Comparison of ENCODE assay signal across 8 cellular contexts in genomic region chr17:78356163-78356713, GRCh38. TPM values are rescaled to one million over a fixed set of nuclear protein-coding genes. Genes with fewer than 3 reads are reported as not detected.
DNase-seq lines count a peak whose midpoint lies in the region; FAIRE-seq and TF ChIP-seq lines count a peak whose summit lies in the region.

No MANE protein-coding gene starts in this region.

- H3K4me3 ChIP-seq in GM12865 (ENCODE audit: low read depth, low read length) (peak overlapping the region; percentile 26), H7 (ENCODE audit: insufficient read depth, low read depth, low read length) (no peak overlapping the region), endothelial cell of umbilical vein (replicated peaks in 1 of 3; ENCODE audit: insufficient read depth in 1 of 3, low read depth in 1 of 3, low read length in 3 of 3) (no peak overlapping the region), trophoblast cell (ENCODE audit: low read depth, low read length) (no peak overlapping the region), vagina (no peak overlapping the region)

- H4K20me1 ChIP-seq in endothelial cell of umbilical vein (replicated peaks; ENCODE audit: control insufficient read depth, extremely low read depth, insufficient read depth, low read length): no peaks in the 10 kb centered on the region

- no peaks in the 10 kb centered on the region for H3K9me1 ChIP-seq in endothelial cell of umbilical vein (replicated peaks; ENCODE audit: control insufficient read depth, extremely low read depth, insufficient read depth, low read length)

- H3K79me2 ChIP-seq in endothelial cell of umbilical vein (ENCODE audit: control insufficient read depth, insufficient read depth, low read length) (peaks cover 24% of the 10 kb centered on the region), trophoblast cell (ENCODE audit: control insufficient read depth, insufficient read depth, low read length, poor library complexity) (peaks cover 34% of the 10 kb centered on the region)

- H3K9ac ChIP-seq in endothelial cell of umbilical vein (replicated peaks; ENCODE audit: extremely low read depth, insufficient read depth, low read length) (no peak overlapping the region), trophoblast cell (ENCODE audit: low read length) (no peak overlapping the region)

- H3K14ac ChIP-seq in trophoblast cell (ENCODE audit: low read length): no peak overlapping the region

- peaks cover 30% of the 10 kb centered on the region for H3K27me3 ChIP-seq in H7 (ENCODE audit: control insufficient read depth, insufficient read depth, low read length)
- no peaks in the 10 kb centered on the region for H3K27me3 ChIP-seq in endothelial cell of umbilical vein (ENCODE audit: control insufficient read depth in 2 of 2, insufficient read depth in 2 of 2, low read length in 2 of 2)
- peaks cover 1% of the 10 kb centered on the region for H3K27me3 ChIP-seq in trophoblast cell (ENCODE audit: insufficient read depth, low read length)
- no peaks in the 10 kb centered on the region for H3K27me3 ChIP-seq in vagina

- H3K36me3 ChIP-seq in H7 (replicated peaks; ENCODE audit: control insufficient read depth, insufficient read depth, low read length) (peaks cover 4% of the 10 kb centered on the region), endothelial cell of umbilical vein (ENCODE audit: control insufficient read depth in 2 of 2, extremely low read depth in 1 of 2, insufficient read depth in 2 of 2, low read length in 2 of 2) (peaks cover 3 to 9% of the 10 kb centered on the region in 2 experiments), trophoblast cell (ENCODE audit: control insufficient read depth in 1 of 2, insufficient read depth in 2 of 2, low read length in 2 of 2) (peaks cover 20 to 24% of the 10 kb centered on the region in 2 experiments), vagina (no peaks in the 10 kb centered on the region)

- H3K9me3 ChIP-seq in endothelial cell of umbilical vein (replicated peaks; ENCODE audit: control insufficient read depth, insufficient read depth, low read length): no peaks in the 10 kb centered on the region
- no peaks in the 10 kb centered on the region for H3K9me3 ChIP-seq in trophoblast cell (ENCODE audit: insufficient read depth, low read depth, low read length)
- no peaks in the 10 kb centered on the region for H3K9me3 ChIP-seq in vagina

- dilution Hi-C loops in endothelial cell of umbilical vein (cut with MboI; ENCODE audit: extremely low pct_ligation_motif_present, low sequenced_read_pairs): no loop called here

- TF ChIP-seq CTCF in GM12865 (IDR thresholded peaks at IDR 0.05; ENCODE audit: insufficient read depth, low read depth, low read length, missing control alignments) (no peak), endothelial cell of umbilical vein (IDR thresholded peaks at IDR 0.05; ENCODE audit: extremely low read depth in 1 of 2, insufficient read depth in 1 of 2, low read depth in 1 of 2, low read length in 2 of 2) (no peak), vagina (IDR thresholded peaks at IDR 0.05) (no peak)

- H4K8ac ChIP-seq in trophoblast cell (ENCODE audit: low read depth, low read length): no peak overlapping the region

- H3K9me3 Mint-ChIP-seq in activated CD4-positive, alpha-beta memory T cell treated with anti-CD3 and anti-CD28 coated beads, Interleukin-2, amount 10 ng/mL, durations not matched to agents 7 days and 5 days: no peaks in the 10 kb centered on the region

- peaks cover 64% of the 10 kb centered on the region for H3K79me1 ChIP-seq in trophoblast cell (ENCODE audit: low read length)

- H3K18ac ChIP-seq in trophoblast cell (ENCODE audit: low read length): no peak overlapping the region

- DNase-seq in GM12865 (ENCODE audit: low read depth) (peak; percentile 98), H7 (peak; percentile 81), NAMALWA (ENCODE audit: low spot score) (peak; percentile 98), endothelial cell of umbilical vein (ENCODE audit: low read depth, low spot score) (no peak), trophoblast cell (peak; percentile 89 to 91), vagina (ENCODE audit: extremely low spot score in 2 of 2) (no peak), NCI-H1092 treated with DMSO at 0.1 percent for 48 hours (lab: John Stamatoyannopoulos, UW) (no peak)
- DNase-seq in activated CD4-positive, alpha-beta memory T cell treated with anti-CD3 and anti-CD28 coated beads, Interleukin-2, amount 10 ng/mL, durations not matched to agents 7 days and 5 days: peak; percentile 94

- H3K4me3 Mint-ChIP-seq in activated CD4-positive, alpha-beta memory T cell treated with anti-CD3 and anti-CD28 coated beads, Interleukin-2, amount 10 ng/mL, durations not matched to agents 7 days and 5 days: peak overlapping the region; percentile 80

- H3K27me3 Mint-ChIP-seq in activated CD4-positive, alpha-beta memory T cell treated with anti-CD3 and anti-CD28 coated beads, Interleukin-2, amount 10 ng/mL, durations not matched to agents 7 days and 5 days: no peaks in the 10 kb centered on the region

- no peak overlapping the region for H3K4ac ChIP-seq in trophoblast cell (ENCODE audit: low read depth, low read length)

- BruUV-seq in endothelial cell of umbilical vein (replicated peaks; lab: Mats Ljungman, UMichigan): no TSS peak

- TF ChIP-seq POLR2A in endothelial cell of umbilical vein (IDR thresholded peaks at IDR 0.05; ENCODE audit: low read depth, low read length) (no peak), vagina (IDR thresholded peaks at IDR 0.05) (no peak)

- no peak overlapping the region for H3K4me2 ChIP-seq in endothelial cell of umbilical vein (ENCODE audit: insufficient read depth, low read length)
- H3K4me2 ChIP-seq in trophoblast cell (ENCODE audit: low read length): peak overlapping the region; percentile 27

- no peak overlapping the region for H2BK12ac ChIP-seq in trophoblast cell (ENCODE audit: low read length)

- H4K12ac ChIP-seq in trophoblast cell (ENCODE audit: low read depth, low read length): no peak overlapping the region

- CTCF ChIA-PET in activated CD4-positive, alpha-beta memory T cell treated with anti-CD3 and anti-CD28 coated beads, Interleukin-2, amount 10 ng/mL, durations not matched to agents 7 days and 5 days (lab: Charles Lee): interaction anchor here (0.6 to 2.6 kb wide), 7 partner anchors 27 to 105 kb away, joined by 3 to 11 read pairs (median 3); no protein-coding TSS in a partner anchor
- CTCF ChIA-PET in endothelial cell of umbilical vein (lab: Charles Lee): interaction anchor here (0.5 to 1.5 kb wide), 3 partner anchors 32 to 68 kb away, joined by 3 to 4 read pairs (median 3); no protein-coding TSS in a partner anchor

- H2BK120ac ChIP-seq in trophoblast cell (ENCODE audit: insufficient read depth, low read length, poor library complexity): no peak overlapping the region

- POLR2A ChIA-PET in activated CD4-positive, alpha-beta memory T cell treated with anti-CD3 and anti-CD28 coated beads, Interleukin-2, amount 10 ng/mL, durations not matched to agents 7 days and 5 days (lab: Charles Lee): interaction anchor here (0.9 to 6.4 kb wide), 13 partner anchors 8 to 105 kb away, joined by 3 to 68 read pairs (median 4); no protein-coding TSS in a partner anchor
- POLR2A ChIA-PET in endothelial cell of umbilical vein (lab: Charles Lee): no interaction called here

- intact Hi-C loops in endothelial cell of umbilical vein (cut with micrococcal nuclease) (no loop called here), vagina (cut with DNase I) (no loop called here)

- no peak overlapping the region for H2AFZ ChIP-seq in endothelial cell of umbilical vein (ENCODE audit: low read depth, low read length)
- no peak overlapping the region for H2AFZ ChIP-seq in trophoblast cell (ENCODE audit: insufficient read depth, low read length, poor library complexity)

- peak; percentile 28 for FAIRE-seq in endothelial cell of umbilical vein (lab: Jason Lieb, UNC)

- H2BK5ac ChIP-seq in trophoblast cell (ENCODE audit: low read depth, low read length, poor library complexity): no peak overlapping the region

- H3K4me1 Mint-ChIP-seq in activated CD4-positive, alpha-beta memory T cell treated with anti-CD3 and anti-CD28 coated beads, Interleukin-2, amount 10 ng/mL, durations not matched to agents 7 days and 5 days: peaks cover 63% of the 10 kb centered on the region

- WGBS in trophoblast cell (ENCODE audit: extremely low coverage, insufficient coverage, insufficient read length): no CpG with 5 or more reads among the region's 15 CpGs

- no peak overlapping the region for H3K23ac ChIP-seq in trophoblast cell (ENCODE audit: low read length)

- H3K4me1 ChIP-seq in endothelial cell of umbilical vein (ENCODE audit: control insufficient read depth, extremely low read depth, insufficient read depth, low read length): peaks cover 57% of the 10 kb centered on the region
- peaks cover 39 to 51% of the 10 kb centered on the region in 2 experiments for H3K4me1 ChIP-seq in trophoblast cell (ENCODE audit: control insufficient read depth in 1 of 2, insufficient read depth in 2 of 2, low read length in 2 of 2)
- H3K4me1 ChIP-seq in vagina: peaks cover 69% of the 10 kb centered on the region

- peaks cover 48% of the 10 kb centered on the region for H3K36me3 Mint-ChIP-seq in activated CD4-positive, alpha-beta memory T cell treated with anti-CD3 and anti-CD28 coated beads, Interleukin-2, amount 10 ng/mL, durations not matched to agents 7 days and 5 days (ENCODE audit: low read depth)

- no peak overlapping the region for H2AK5ac ChIP-seq in trophoblast cell (ENCODE audit: low read length)

- no peak overlapping the region for H3K27ac ChIP-seq in endothelial cell of umbilical vein (ENCODE audit: insufficient read depth, low read depth, low read length)
- H3K27ac ChIP-seq in trophoblast cell (ENCODE audit: low read depth, low read length): peak overlapping the region; percentile 76
- H3K27ac ChIP-seq in vagina: peak overlapping the region; percentile 94

- peak overlapping the region; percentile 93 for H3K27ac Mint-ChIP-seq in activated CD4-positive, alpha-beta memory T cell treated with anti-CD3 and anti-CD28 coated beads, Interleukin-2, amount 10 ng/mL, durations not matched to agents 7 days and 5 days

- H4K91ac ChIP-seq in trophoblast cell (ENCODE audit: low read depth, low read length): peak overlapping the region; percentile 48

RNA-seq across cellular contexts. Expression of gene SOCS3, which starts 3.6 kb away (rescaled TPM):
- 13.3 and 26.9 TPM in 2 replicates for total RNA-seq in H7 (2014; rRNA removed; shearing (Covaris generic))
- total RNA-seq in activated CD4-positive, alpha-beta memory T cell treated with anti-CD3 and anti-CD28 coated beads, Interleukin-2, amount 10 ng/mL, durations not matched to agents 7 days and 5 days: 10 to 100 TPM; 68.7 to 69.8 TPM
- total RNA-seq in endothelial cell of umbilical vein (13.6 and 14.3 TPM in 2 replicates), vagina (173 TPM)
- 6.2 and 6.6 TPM in 2 replicates for polyA plus RNA-seq in endothelial cell of umbilical vein
- polyA plus RNA-seq in endothelial cell of umbilical vein (2011; cell fraction: cytosol; rRNA removed): 5.3 and 7.9 TPM in 2 replicates
- polyA plus RNA-seq in endothelial cell of umbilical vein (2011; cell fraction: nucleus; rRNA removed): 15.2 and 19.0 TPM in 2 replicates
- 12.2 and 14.3 TPM in 2 replicates for polyA plus RNA-seq in endothelial cell of umbilical vein (2012)
- polyA minus RNA-seq in endothelial cell of umbilical vein: 7.8 and 10.9 TPM in 2 replicates
- 31.0 TPM for polyA minus RNA-seq in endothelial cell of umbilical vein (2011; cell fraction: cytosol; rRNA and poly(A)+ RNA removed)
- 7.3 and 17.4 TPM in 2 replicates for polyA minus RNA-seq in endothelial cell of umbilical vein (2011; cell fraction: nucleus; rRNA and poly(A)+ RNA removed)
- 33.2 and 33.8 TPM in 2 replicates for polyA plus RNA-seq in trophoblast cell (2013)

RNA-seq across cellular contexts. Expression of gene PGS1, which starts 22.2 kb away (rescaled TPM):
- 63.7 and 71.8 TPM in 2 replicates for total RNA-seq in H7 (2014; rRNA removed; shearing (Covaris generic))
- total RNA-seq in activated CD4-positive, alpha-beta memory T cell treated with anti-CD3 and anti-CD28 coated beads, Interleukin-2, amount 10 ng/mL, durations not matched to agents 7 days and 5 days: 10 to 100 TPM; 70.7 to 75.5 TPM
- 55.6 and 66.0 TPM in 2 replicates for total RNA-seq in endothelial cell of umbilical vein
- polyA plus RNA-seq in endothelial cell of umbilical vein: 48.4 and 50.8 TPM in 2 replicates
- polyA plus RNA-seq in endothelial cell of umbilical vein (2011; cell fraction: cytosol; rRNA removed): 28.4 and 36.1 TPM in 2 replicates
- 195 and 203 TPM in 2 replicates for polyA plus RNA-seq in endothelial cell of umbilical vein (2011; cell fraction: nucleus; rRNA removed)
- 30.2 and 34.0 TPM in 2 replicates for polyA plus RNA-seq in endothelial cell of umbilical vein (2012)
- 62.5 and 77.9 TPM in 2 replicates for polyA minus RNA-seq in endothelial cell of umbilical vein
- polyA minus RNA-seq in endothelial cell of umbilical vein (2011; cell fraction: cytosol; rRNA and poly(A)+ RNA removed): 31.2 TPM
- 72.4 and 73.4 TPM in 2 replicates for polyA minus RNA-seq in endothelial cell of umbilical vein (2011; cell fraction: nucleus; rRNA and poly(A)+ RNA removed)
- 23.9 and 26.5 TPM in 2 replicates for polyA plus RNA-seq in trophoblast cell (2013)
- 35.6 TPM for total RNA-seq in vagina

Comparison
In these comparisons a context has a peak if more than half of its experiments do, and no peak if none do; other contexts are left out.
1. DNase-seq: peak in GM12865 (single experiment), H7 (single experiment), NAMALWA (single experiment), activated CD4-positive, alpha-beta memory T cell treated with anti-CD3 and anti-CD28 coated beads, Interleukin-2, amount 10 ng/mL, durations not matched to agents 7 days and 5 days (single experiment) and trophoblast cell (2 of 2); none in endothelial cell of umbilical vein (single experiment), vagina (0 of 2) and NCI-H1092 treated with DMSO at 0.1 percent for 48 hours (single experiment).